8 cellular contexts compared by ENCODE assay signal in genomic region chr22:41367680-41368542, GRCh38. TPM values are rescaled to one million over a fixed set of nuclear protein-coding genes. Genes with fewer than 3 reads are reported as not detected.
DNase-seq lines count a peak whose midpoint lies in the region; ATAC-seq and TF ChIP-seq lines count a peak whose summit lies in the region.

No MANE protein-coding gene starts in this region.

- peak overlapping the region; percentile 85 for H3K27ac ChIP-seq in suprapubic skin

- ATAC-seq in GM21381 (IDR thresholded peaks at IDR 0.05; ENCODE audit: unreplicated experiment) = no peak

- WGBS in suprapubic skin = 50% methylated on average over 6 of the region's 18 CpGs

- CTCF ChIA-PET in HEK293T (lab: Yijun Ruan, JAX) = no interaction called here

- no peaks in the 10 kb centered on the region for H3K9me3 ChIP-seq in suprapubic skin

- peak overlapping the region; percentile 51 for H3K4me3 ChIP-seq in suprapubic skin

- no peaks in the 10 kb centered on the region for H3K36me3 ChIP-seq in suprapubic skin

- H3K27me3 ChIP-seq in suprapubic skin = no peaks in the 10 kb centered on the region

- no peak for TF ChIP-seq POLR2A in suprapubic skin (IDR thresholded peaks at IDR 0.05)

- DNase-seq in NCI-H146 (lab: John Stamatoyannopoulos, UW) (peak; percentile 73), NCI-H146 treated with DMSO at 0.1 percent for 48 hours (lab: John Stamatoyannopoulos, UW; ENCODE audit: unreplicated experiment) (no peak), astrocyte of the hippocampus (ENCODE audit: low read depth, low spot score) (peak; percentile 64), kidney tubule cell (ENCODE audit: low spot score) (peak; percentile 22), suprapubic skin (ENCODE audit: low spot score in 2 of 2) (peak in 1 of 2 donors; percentile 74), HEK293T (ENCODE audit: extremely low spot score) (no peak), NCI-H345 treated with DMSO at 0.1 percent for 48 hours (lab: John Stamatoyannopoulos, UW; ENCODE audit: unreplicated experiment) (no peak)

- POLR2A ChIA-PET in HEK293T (lab: Yijun Ruan, JAX) = interaction anchor here (0.6 to 4.4 kb wide), 4 partner anchors 8 to 19 kb away, joined by 3 to 37 read pairs (median 3); partner anchors contain the start of gene TEF

- H3K4me1 ChIP-seq in suprapubic skin = peaks cover 62% of the 10 kb centered on the region

- no peak for TF ChIP-seq CTCF in suprapubic skin (IDR thresholded peaks at IDR 0.05)

- TF ChIP-seq EP300 in suprapubic skin (IDR thresholded peaks at IDR 0.05) = no peak

TF ChIP-seq in HEK293T, 16 proteins besides CTCF, POLR2A, EP300 and RAD21:
- TF ChIP-seq FOXK2 (IDR thresholded peaks at IDR 0.05) (no peak), FOXA1 (IDR thresholded peaks at IDR 0.05) (no peak), HDGF (IDR thresholded peaks at IDR 0.05; ENCODE audit: borderline replicate concordance) (no peak), ELF4 (IDR thresholded peaks at IDR 0.05) (no peak), FOXM1 (IDR thresholded peaks at IDR 0.05; ENCODE audit: borderline replicate concordance) (no peak), SUZ12 (IDR thresholded peaks at IDR 0.05) (no peak), ARNT (IDR thresholded peaks at IDR 0.05) (no peak), TARDBP (IDR thresholded peaks at IDR 0.05) (no peak), BHLHE40 (IDR thresholded peaks at IDR 0.05; ENCODE audit: borderline replicate concordance) (no peak), L3MBTL2 (conservative IDR thresholded peaks at IDR 0.05) (no peak)

RNA-seq across cellular contexts. Expression of gene TEF, which starts 13.8 kb away (rescaled TPM):
- 10 to 100 TPM; 36.1 to 87.4 (median 46.8) TPM for total RNA-seq in suprapubic skin

Comparison
In these comparisons a context has a peak if more than half of its experiments do, and no peak if none do; other contexts are left out.
1. DNase-seq: peak in NCI-H146 (single experiment), astrocyte of the hippocampus (single experiment) and kidney tubule cell (single experiment); none in NCI-H146 treated with DMSO at 0.1 percent for 48 hours (single experiment), HEK293T (single experiment) and NCI-H345 treated with DMSO at 0.1 percent for 48 hours (single experiment).